Comparison of ENCODE assay signal across 16 cellular contexts in genomic region chr22:35597692-35598395, GRCh38. TPM values are rescaled to one million over a fixed set of nuclear protein-coding genes. Genes with fewer than 3 reads are reported as not detected.
A peak's percentile ranks its signal among the peaks of the same experiment; 100 is the strongest.
DNase-seq lines count a peak whose midpoint lies in the region; ATAC-seq and TF ChIP-seq lines count a peak whose summit lies in the region.
"Had no signal": no experiment of that assay in that cellular context is flagged by ENCODE, and none has a peak within 500 bp of the region (broad histone marks: within the 10 kb centered on the region; RNA-seq: fewer than 3 reads in every experiment).

No MANE protein-coding gene starts in this region.

- no peak overlapping the region for H3K9ac ChIP-seq in muscle layer of colon (ENCODE audit: low read length)

- intact Hi-C loops in left cardiac atrium (cut with DNase I) (no loop called here), thyroid gland (cut with DNase I) (no loop called here)

- no peak for TF ChIP-seq CTCF in thyroid gland (IDR thresholded peaks at IDR 0.05)

- DNase-seq in RPMI8226 (peak; percentile 51), left cardiac atrium (no peak), thyroid gland (peak; percentile 91 to 93), NCI-H2171 treated with DMSO at 0.1 percent for 48 hours (lab: John Stamatoyannopoulos, UW) (no peak)
- no peak for DNase-seq in activated naive CD4-positive, alpha-beta T cell treated with anti-CD3 and anti-CD28 coated beads, Interleukin-2, amount 50 U/mL, for 16 hours
- DNase-seq: DND-41, H9, NCI-H1105 treated with DMSO at 0.1 percent for 48 hours, NCI-H1694 treated with DMSO at 0.1 percent for 48 hours, NCI-H2107, NCI-H226, NCI-H526 treated with DMSO at 0.1 percent for 48 hours had no signal

- no peaks in the 10 kb centered on the region for H3K36me3 ChIP-seq in muscle layer of colon (ENCODE audit: insufficient read depth, low read length)
- H3K36me3 ChIP-seq in thyroid gland, result no peaks in the 10 kb centered on the region

- H3K9me3 ChIP-seq in muscle layer of colon (ENCODE audit: low read length) (no peaks in the 10 kb centered on the region), thyroid gland (no peaks in the 10 kb centered on the region)

- peaks cover 26% of the 10 kb centered on the region for H3K4me1 ChIP-seq in muscle layer of colon (ENCODE audit: insufficient read depth, low read length)
- H3K4me1 ChIP-seq in thyroid gland, result peaks cover under 1 to 12% of the 10 kb centered on the region in 2 donors

- ATAC-seq in left cardiac atrium, result peak; percentile 10 to 67
- no peak for ATAC-seq in HG02588 (IDR thresholded peaks at IDR 0.05; ENCODE audit: unreplicated experiment)

- 49 to 65% methylated on average over 9 to 13 of the region's 16 CpGs for WGBS in thyroid gland, 2 donors

- H3K4me3 ChIP-seq in muscle layer of colon (ENCODE audit: low read depth in 1 of 2, low read length in 2 of 2) (no peak overlapping the region), thyroid gland (replicated peaks in 1 of 3) (no peak overlapping the region)

- peak overlapping the region; percentile 41 for H3K27ac ChIP-seq in muscle layer of colon (ENCODE audit: low read depth, low read length)
- no peak overlapping the region for H3K27ac ChIP-seq in thyroid gland
- H3K27ac ChIP-seq: C4-2B had no signal

- TF ChIP-seq POLR2A in thyroid gland (IDR thresholded peaks at IDR 0.05), result no peak

- H3K27me3 ChIP-seq in muscle layer of colon (ENCODE audit: control insufficient read depth in 1 of 2, insufficient read depth in 2 of 2, low read length in 2 of 2) (no peaks in the 10 kb centered on the region), thyroid gland (no peaks in the 10 kb centered on the region)

RNA-seq across cellular contexts. Expression of gene MB, which starts 19.3 kb away (rescaled TPM):
- 1,000 to 10,000 TPM; 7,141 to 7,312 TPM for total RNA-seq in left cardiac atrium
- 1 to 10 TPM in 1 of 4 donors, under 1 TPM in 1, not detected in 2; 0.45 to 1.8 TPM for total RNA-seq in thyroid gland
- total RNA-seq: LHCN-M2 had no signal

RNA-seq across cellular contexts. Expression of gene APOL6, which starts 50.4 kb away (rescaled TPM):
- 10 to 100 TPM; 20.6 to 23.0 TPM for total RNA-seq in left cardiac atrium
- total RNA-seq in thyroid gland, result 10 to 100 TPM; 17.2 to 28.7 (median 25.2) TPM

RNA-seq across cellular contexts. Expression of gene RASD2, which starts 57.2 kb away (rescaled TPM):
- total RNA-seq in left cardiac atrium (1 to 10 TPM; 2.7 to 4.0 TPM), thyroid gland (1 to 10 TPM in 2 of 4 donors, under 1 TPM in 2; 0.13 to 1.6 (median 0.97) TPM)

Comparison
In these comparisons a context has a peak if more than half of its experiments do, and no peak if none do; other contexts are left out.
1. DNase-seq: peak in RPMI8226 (single experiment) and thyroid gland (2 of 2); none in left cardiac atrium (single experiment), activated naive CD4-positive, alpha-beta T cell treated with anti-CD3 and anti-CD28 coated beads, Interleukin-2, amount 50 U/mL, for 16 hours (single experiment) and NCI-H2171 treated with DMSO at 0.1 percent for 48 hours (single experiment).
2. RNA of gene MB, which starts 19.3 kb away (total RNA-seq): 7,141 to 7,312 TPM in left cardiac atrium; 0.45 to 1.8 TPM in thyroid gland; every median in the first group is over 1,000 times any median in the second.